In the genomic region with DNA sequence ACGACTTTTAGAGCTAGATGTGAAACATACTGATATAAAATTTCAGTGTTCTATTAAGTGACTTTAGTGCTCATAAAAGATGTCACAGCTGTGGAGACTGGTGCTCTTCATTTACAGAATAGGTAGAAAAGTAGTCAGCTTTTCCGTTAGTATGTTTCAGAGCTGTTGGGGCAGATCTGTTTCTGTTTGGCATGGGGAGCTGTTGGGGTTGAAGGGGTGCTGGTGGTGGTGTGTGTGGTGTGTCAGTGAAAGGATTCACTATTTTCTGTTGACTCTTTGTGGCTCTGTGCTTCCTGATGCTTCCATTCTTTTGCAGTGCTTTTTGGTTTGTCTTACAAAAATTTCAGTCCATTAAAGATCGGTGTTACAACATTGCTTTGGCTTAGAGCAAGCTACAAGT, we compare ENCODE assay signal across 28 cellular contexts. TPM values are rescaled to one million over a fixed set of nuclear protein-coding genes. Genes with fewer than 3 reads are reported as not detected.
DNase-seq lines count a peak whose midpoint lies in the region; ATAC-seq, FAIRE-seq and TF ChIP-seq lines count a peak whose summit lies in the region.
"Had no signal": no experiment of that assay in that cellular context is flagged by ENCODE, and none has a peak within 500 bp of the region (broad histone marks: within the 10 kb centered on the region; RNA-seq: fewer than 3 reads in every experiment).

No MANE protein-coding gene starts in this region.

- H2AK5ac ChIP-seq in neuronal stem cell (ENCODE audit: low read depth, low read length): no peak overlapping the region

- no peak overlapping the region for H2BK120ac ChIP-seq in neuronal stem cell (ENCODE audit: low read depth, low read length)

- intact Hi-C loops in activated CD4-positive, alpha-beta T cell treated with anti-CD3 and anti-CD28 coated beads, Interleukin-2, amount 10 ng/mL, durations not matched to agents 24 days and 14 days (cut with micrococcal nuclease): no loop called here
- intact Hi-C loops in psoas muscle (cut with DNase I): loop anchor here in 1 of 2 donors (10.0 kb wide), 1 partner anchor 108 kb away; no protein-coding TSS in a partner anchor
- intact Hi-C loops in CD4-positive, alpha-beta T cell (cut with DNase I, micrococcal nuclease): loop anchor here in 1 of 2 experiments (10.0 kb wide), 1 partner anchor 738 kb away; a partner anchor contains a TSS

- H3K27ac ChIP-seq in psoas muscle (peak overlapping the region; percentile 20), neuronal stem cell (replicated peaks; ENCODE audit: low read length) (no peak overlapping the region)
- H3K27ac ChIP-seq in CD4-positive, alpha-beta T cell (ENCODE audit: low read depth, low read length): no peak overlapping the region
- H3K27ac ChIP-seq: adrenal gland, body of pancreas, left ventricle myocardium inferior, parathyroid adenoma, right atrium auricular region, spleen, thyroid gland had no signal

- H3K23ac ChIP-seq in neuronal stem cell (ENCODE audit: low read depth, low read length, poor library complexity): no peak overlapping the region

- no peak for DNase-seq in activated CD4-positive, alpha-beta T cell treated with anti-CD3 and anti-CD28 coated beads, Interleukin-2, amount 10 ng/mL, durations not matched to agents 24 days and 14 days
- DNase-seq in activated CD4-positive, alpha-beta T cell treated with anti-CD3 and anti-CD28 coated beads, Interleukin-2, amount 50 U/mL, for 4 hours: no peak
- DNase-seq in GM19239 (ENCODE audit: insufficient read length, low spot score): no peak
- DNase-seq in activated naive CD8-positive, alpha-beta T cell treated with anti-CD3 and anti-CD28 coated beads for 36 hours: peak; percentile 41
- DNase-seq in psoas muscle: no peak
- DNase-seq in CD4-positive, alpha-beta T cell: no peak
- no peak for DNase-seq in neuronal stem cell (ENCODE audit: low spot score)
- DNase-seq: activated effector memory CD4-positive, alpha-beta T cell treated with anti-CD3 and anti-CD28 coated beads, Interleukin-2, amount 50 U/mL, for 16 hours; adrenal gland; body of pancreas; CD4-positive, CD25-positive, alpha-beta regulatory T cell; cerebellar nuclear complex; left ventricle myocardium inferior; midbrain; NCI-H1694; spleen; stimulated activated naive CD4-positive, alpha-beta T cell treated with Interleukin-2 at 50 U/mL for 16 hours; T-helper 2 cell; thyroid gland had no signal

- 72 to 93% (median 73%) methylated on average over 3 of the region's 3 CpGs for WGBS in psoas muscle, 3 donors
- no CpG with 5 or more reads among the region's 3 CpGs for WGBS in neuronal stem cell (ENCODE audit: extremely low coverage in 2 of 2, insufficient read length in 2 of 2, insufficient replicate concordance in 1 of 2), 2 donors

- ATAC-seq in psoas muscle (no peak), HG02759 (IDR thresholded peaks at IDR 0.05; ENCODE audit: unreplicated experiment) (no peak)
- no peak for ATAC-seq in CD4-positive, alpha-beta T cell (ENCODE audit: poor library complexity)
- ATAC-seq: body of pancreas; HepG2; natural killer cell treated with Interleukin-12 subunit alpha and Interleukin-12 subunit beta and Interleukin-15 and Interleukin-18, amount 100 ng/mL, for 72 hours; SK-N-SH treated with all-trans-retinoic acid at 6 μM for 48 hours had no signal

- H3K4me3 ChIP-seq in psoas muscle (no peak overlapping the region), neuronal stem cell (ENCODE audit: low read length in 2 of 2) (no peak overlapping the region)
- H3K4me3 ChIP-seq: adrenal gland, body of pancreas, left ventricle myocardium inferior, right atrium auricular region, spleen, thyroid gland had no signal

- H3K27me3 ChIP-seq in psoas muscle (ENCODE audit: insufficient read depth in 3 of 3, low read length in 2 of 3) (no peaks in the 10 kb centered on the region), neuronal stem cell (ENCODE audit: control insufficient read depth in 3 of 3, insufficient read depth in 3 of 3, low read depth in 1 of 3, low read length in 3 of 3) (peaks cover 0 to 13% (median 2%) of the 10 kb centered on the region in 3 experiments)
- H3K27me3 ChIP-seq in CD4-positive, alpha-beta T cell (ENCODE audit: control insufficient read depth, insufficient read depth, low read length): no peaks in the 10 kb centered on the region
- H3K27me3 ChIP-seq: adrenal gland, body of pancreas, right atrium auricular region, thyroid gland had no signal

- no peak overlapping the region for H4K8ac ChIP-seq in neuronal stem cell (ENCODE audit: low read depth, low read length)

- peaks cover 2% of the 10 kb centered on the region for H3K9me3 Mint-ChIP-seq in activated CD4-positive, alpha-beta T cell treated with anti-CD3 and anti-CD28 coated beads, Interleukin-2, amount 10 ng/mL, durations not matched to agents 24 days and 14 days
- H3K9me3 Mint-ChIP-seq in activated naive CD8-positive, alpha-beta T cell treated with anti-CD3 and anti-CD28 coated beads for 36 hours: no peaks in the 10 kb centered on the region
- H3K9me3 Mint-ChIP-seq in CD4-positive, alpha-beta T cell: no peaks in the 10 kb centered on the region
- H3K9me3 Mint-ChIP-seq: natural killer cell treated with Interleukin-12 subunit alpha and Interleukin-12 subunit beta and Interleukin-15 and Interleukin-18, amount 100 ng/mL, for 72 hours had no signal

- no peak overlapping the region for H3K9ac ChIP-seq in neuronal stem cell (ENCODE audit: low read depth, low read length, poor library complexity)
- H3K9ac ChIP-seq: parathyroid adenoma had no signal

- peaks cover 26% of the 10 kb centered on the region for H3K27me3 Mint-ChIP-seq in activated CD4-positive, alpha-beta T cell treated with anti-CD3 and anti-CD28 coated beads, Interleukin-2, amount 10 ng/mL, durations not matched to agents 24 days and 14 days
- peaks cover 4% of the 10 kb centered on the region for H3K27me3 Mint-ChIP-seq in activated naive CD8-positive, alpha-beta T cell treated with anti-CD3 and anti-CD28 coated beads for 36 hours
- H3K27me3 Mint-ChIP-seq in CD4-positive, alpha-beta T cell: peaks cover 10% of the 10 kb centered on the region

- H3K36me3 ChIP-seq in psoas muscle (ENCODE audit: insufficient read depth in 1 of 2, low read depth in 1 of 2) (no peaks in the 10 kb centered on the region), neuronal stem cell (replicated peaks in 1 of 2; ENCODE audit: control insufficient read depth in 2 of 2, insufficient read depth in 2 of 2, low read length in 2 of 2) (no peaks in the 10 kb centered on the region)
- H3K36me3 ChIP-seq: adrenal gland, left ventricle myocardium inferior, right atrium auricular region, spleen, thyroid gland had no signal

- no peak overlapping the region for H2AFZ ChIP-seq in neuronal stem cell (ENCODE audit: low read length)
- H2AFZ ChIP-seq: parathyroid adenoma had no signal

- peaks cover 21% of the 10 kb centered on the region for H3K4me1 Mint-ChIP-seq in activated CD4-positive, alpha-beta T cell treated with anti-CD3 and anti-CD28 coated beads, Interleukin-2, amount 10 ng/mL, durations not matched to agents 24 days and 14 days
- peaks cover 40% of the 10 kb centered on the region for H3K4me1 Mint-ChIP-seq in activated naive CD8-positive, alpha-beta T cell treated with anti-CD3 and anti-CD28 coated beads for 36 hours
- peaks cover 36% of the 10 kb centered on the region for H3K4me1 Mint-ChIP-seq in CD4-positive, alpha-beta T cell (ENCODE audit: low read depth)

- FAIRE-seq in GM19239 (lab: Jason Lieb, UNC): peak; percentile 91
- FAIRE-seq: D721Med, H1, HepG2, islet of Langerhans had no signal

- H2BK15ac ChIP-seq in neuronal stem cell (ENCODE audit: low read length): no peak overlapping the region

- H3K4me1 ChIP-seq in psoas muscle (peaks cover 33% of the 10 kb centered on the region), neuronal stem cell (ENCODE audit: control insufficient read depth in 2 of 2, insufficient read depth in 1 of 2, low read depth in 1 of 2, low read length in 2 of 2) (peaks cover 3 to 9% of the 10 kb centered on the region in 2 donors)
- H3K4me1 ChIP-seq: parathyroid adenoma had no signal

- no peak overlapping the region for H2BK12ac ChIP-seq in neuronal stem cell (ENCODE audit: low read length)

- H2BK5ac ChIP-seq in neuronal stem cell (ENCODE audit: low read length): no peak overlapping the region

- H3K27ac Mint-ChIP-seq in activated CD4-positive, alpha-beta T cell treated with anti-CD3 and anti-CD28 coated beads, Interleukin-2, amount 10 ng/mL, durations not matched to agents 24 days and 14 days: peak overlapping the region; percentile 27
- peak overlapping the region; percentile 12 for H3K27ac Mint-ChIP-seq in activated naive CD8-positive, alpha-beta T cell treated with anti-CD3 and anti-CD28 coated beads for 36 hours
- H3K27ac Mint-ChIP-seq in CD4-positive, alpha-beta T cell: no peak overlapping the region
- H3K27ac Mint-ChIP-seq: CD4-positive, CD25-positive, alpha-beta regulatory T cell; natural killer cell treated with Interleukin-12 subunit alpha and Interleukin-12 subunit beta and Interleukin-15 and Interleukin-18, amount 100 ng/mL, for 72 hours had no signal

- H3K14ac ChIP-seq in neuronal stem cell (ENCODE audit: low read length): no peak overlapping the region

- no peak overlapping the region for H3K18ac ChIP-seq in neuronal stem cell (ENCODE audit: low read length)

- H3K4me2 ChIP-seq in neuronal stem cell (ENCODE audit: insufficient read depth, low read length, poor library complexity, severe bottlenecking): no peak overlapping the region

- no peak overlapping the region for H4K91ac ChIP-seq in neuronal stem cell (ENCODE audit: low read depth, low read length, poor library complexity)

- POLR2A ChIA-PET in CD4-positive, alpha-beta T cell (lab: Charles Lee): no interaction called here

- no peak overlapping the region for H3K4me3 Mint-ChIP-seq in activated CD4-positive, alpha-beta T cell treated with anti-CD3 and anti-CD28 coated beads, Interleukin-2, amount 10 ng/mL, durations not matched to agents 24 days and 14 days
- H3K4me3 Mint-ChIP-seq in activated naive CD8-positive, alpha-beta T cell treated with anti-CD3 and anti-CD28 coated beads for 36 hours: no peak overlapping the region
- H3K4me3 Mint-ChIP-seq in CD4-positive, alpha-beta T cell: no peak overlapping the region
- H3K4me3 Mint-ChIP-seq: CD4-positive, CD25-positive, alpha-beta regulatory T cell; natural killer cell treated with Interleukin-12 subunit alpha and Interleukin-12 subunit beta and Interleukin-15 and Interleukin-18, amount 100 ng/mL, for 72 hours had no signal

- TF ChIP-seq CTCF in psoas muscle (IDR thresholded peaks at IDR 0.05): no peak
- no peak for TF ChIP-seq CTCF in CD4-positive, alpha-beta T cell (IDR thresholded peaks at IDR 0.05)

- CTCF ChIA-PET in CD4-positive, alpha-beta T cell (lab: Charles Lee): interaction anchor here (1.0 kb wide), 1 partner anchor 38 kb away, joined by 3 read pairs; no protein-coding TSS in a partner anchor

- peaks cover 3% of the 10 kb centered on the region for H3K36me3 Mint-ChIP-seq in activated CD4-positive, alpha-beta T cell treated with anti-CD3 and anti-CD28 coated beads, Interleukin-2, amount 10 ng/mL, durations not matched to agents 24 days and 14 days (ENCODE audit: low read depth)
- H3K36me3 Mint-ChIP-seq in activated naive CD8-positive, alpha-beta T cell treated with anti-CD3 and anti-CD28 coated beads for 36 hours: peaks cover 16% of the 10 kb centered on the region
- peaks cover 9% of the 10 kb centered on the region for H3K36me3 Mint-ChIP-seq in CD4-positive, alpha-beta T cell (ENCODE audit: low read depth)

- no peak overlapping the region for H3K4ac ChIP-seq in neuronal stem cell (ENCODE audit: low read length)

- H3K9me3 ChIP-seq in psoas muscle: no peaks in the 10 kb centered on the region
- no peaks in the 10 kb centered on the region for H3K9me3 ChIP-seq in CD4-positive, alpha-beta T cell (ENCODE audit: control insufficient read depth, low read length)
- H3K9me3 ChIP-seq in neuronal stem cell (replicated peaks in 1 of 2; ENCODE audit: control insufficient read depth in 2 of 2, insufficient read depth in 1 of 2, low read depth in 1 of 2, low read length in 2 of 2): no peaks in the 10 kb centered on the region
- H3K9me3 ChIP-seq: adrenal gland, body of pancreas, left ventricle myocardium inferior, right atrium auricular region, spleen, thyroid gland had no signal

- H3K79me1 ChIP-seq in neuronal stem cell (ENCODE audit: low read depth, low read length): peaks cover 2% of the 10 kb centered on the region

RNA-seq across cellular contexts. Expression of a gene that starts 3.2 kb away (rescaled TPM):
- total RNA-seq in activated CD4-positive, alpha-beta T cell treated with anti-CD3 and anti-CD28 coated beads, Interleukin-2, amount 10 ng/mL, durations not matched to agents 24 days and 14 days: 8.0 and 13.8 TPM in 2 replicates
- 10 to 100 TPM; 13.2 to 18.1 TPM for total RNA-seq in activated naive CD8-positive, alpha-beta T cell treated with anti-CD3 and anti-CD28 coated beads for 36 hours
- total RNA-seq in psoas muscle: 10 to 100 TPM; 34.0 to 38.2 (median 37.1) TPM
- 10 to 100 TPM; 12.9 to 30.6 (median 14.2) TPM for polyA plus RNA-seq in psoas muscle
- 10 to 100 TPM; 14.1 to 20.2 TPM for total RNA-seq in CD4-positive, alpha-beta T cell
- 64.6 TPM for polyA plus RNA-seq in neuronal stem cell (2013, experiment 1 of 2)
- 63.7 TPM for polyA plus RNA-seq in neuronal stem cell (2013, experiment 2 of 2)
